20 cellular contexts compared by ENCODE assay signal in the genomic region with DNA sequence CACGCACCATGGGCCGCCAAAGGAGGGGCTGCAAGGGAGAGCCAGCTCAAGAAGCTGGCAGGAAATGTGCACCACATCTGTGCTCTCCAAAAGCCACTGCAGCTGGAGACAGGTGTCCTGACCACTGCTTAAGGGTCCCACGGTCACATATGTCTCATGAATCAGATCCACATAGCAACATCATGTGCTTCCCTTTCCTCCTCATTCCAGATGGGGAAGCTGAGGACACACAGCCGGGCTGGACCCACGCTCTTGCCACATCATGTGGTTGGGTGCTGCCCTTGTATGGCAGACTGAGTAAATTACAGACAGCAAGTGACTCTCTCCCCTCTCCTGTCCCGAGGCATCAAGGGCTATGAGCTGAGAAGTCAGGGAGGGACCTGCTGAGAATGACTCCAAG. TPM values are rescaled to one million over a fixed set of nuclear protein-coding genes. Genes with fewer than 3 reads are reported as not detected.
DNase-seq lines count a peak whose midpoint lies in the region; ATAC-seq, FAIRE-seq and TF ChIP-seq lines count a peak whose summit lies in the region.
"Had no signal": no experiment of that assay in that cellular context is flagged by ENCODE, and none has a peak within 500 bp of the region (broad histone marks: within the 10 kb centered on the region; RNA-seq: fewer than 3 reads in every experiment).

No MANE protein-coding gene starts in this region.

- CTCF ChIA-PET in A549 (lab: Yijun Ruan, JAX) (interaction anchor here (1.2 to 2.9 kb wide), 3 partner anchors 10 to 1077 kb away, joined by 3 to 10 read pairs (median 6); no protein-coding TSS in a partner anchor), H1 (lab: Charles Lee; ENCODE audit: partially characterized antibody) (interaction anchor here (0.7 to 2.7 kb wide), 9 partner anchors 8 to 204 kb away, joined by 3 to 9 read pairs (median 3); no protein-coding TSS in a partner anchor)

- H3K9me3 ChIP-seq in A549 (no peaks in the 10 kb centered on the region), DND-41 (ENCODE audit: insufficient read depth, low read length, severe bottlenecking) (no peaks in the 10 kb centered on the region), H1 (ENCODE audit: insufficient read depth in 2 of 2, low read depth in 1 of 2, low read length in 1 of 2) (peaks cover 6 to 9% of the 10 kb centered on the region in 2 experiments; a peak in 2 of 4 replicates)
- H3K9me3 ChIP-seq: right lobe of liver had no signal

- H3K27ac ChIP-seq in A549, result no peak overlapping the region
- no peak overlapping the region for H3K27ac ChIP-seq in DND-41 (ENCODE audit: low read length)
- no peak overlapping the region for H3K27ac ChIP-seq in H1 (ENCODE audit: low read depth, low read length)
- H3K27ac ChIP-seq in coronary artery, result no peak overlapping the region
- H3K27ac ChIP-seq: BLaER1, right lobe of liver, SK-N-MC had no signal

- no peaks in the 10 kb centered on the region for H3K9me3 Mint-ChIP-seq in mesothelial cell of epicardium
- H3K9me3 Mint-ChIP-seq: activated naive CD8-positive, alpha-beta T cell treated with anti-CD3 and anti-CD28 coated beads for 36 hours; central memory CD8-positive, alpha-beta T cell; naive thymus-derived CD8-positive, alpha-beta T cell had no signal

- no peak for TF ChIP-seq CTCF in A549 (IDR thresholded peaks at IDR 0.05)
- TF ChIP-seq CTCF in DND-41 (IDR thresholded peaks at IDR 0.05; ENCODE audit: borderline replicate concordance, extremely low read depth, low read length, poor library complexity, severe bottlenecking), result no peak
- peak in 1 of 3 experiments; percentile 8; a peak in 1 of 4 replicates for TF ChIP-seq CTCF in H1 (IDR thresholded peaks at IDR 0.05; ENCODE audit: control extremely low read depth in 1 of 3, insufficient read depth in 1 of 3, low read depth in 1 of 3, low read length in 3 of 3)
- TF ChIP-seq CTCF in coronary artery (IDR thresholded peaks at IDR 0.05), result no peak
- no peak for TF ChIP-seq CTCF in mesothelial cell of epicardium (IDR thresholded peaks at IDR 0.05; ENCODE audit: unreplicated experiment)

- H3K36me3 ChIP-seq in DND-41 (ENCODE audit: insufficient read depth, low read length), result no peaks in the 10 kb centered on the region
- H3K36me3 ChIP-seq in H1 (ENCODE audit: control insufficient read depth in 2 of 4, insufficient read depth in 4 of 4, low read length in 3 of 4), result no peaks in the 10 kb centered on the region
- H3K36me3 ChIP-seq: BLaER1, right lobe of liver had no signal

- H4K91ac ChIP-seq in H1 (replicated peaks; ENCODE audit: insufficient read length, low read length), result no peak overlapping the region

- ATAC-seq in A549 (peak in 1 of 2 experiments; percentile 30; a peak in 2 of 6 replicates), DND-41 (ENCODE audit: insufficient read depth, low read depth) (peak; percentile 53)
- ATAC-seq: naive thymus-derived CD8-positive, alpha-beta T cell had no signal

- H2AK5ac ChIP-seq in H1 (ENCODE audit: low read depth, low read length), result no peak overlapping the region

- H2BK12ac ChIP-seq in H1 (ENCODE audit: low read depth, low read length), result no peak overlapping the region

- no peak overlapping the region for H4K5ac ChIP-seq in H1 (ENCODE audit: insufficient read length, low read depth, low read length)

- no peak overlapping the region for H3K4ac ChIP-seq in H1 (replicated peaks; ENCODE audit: insufficient read length, low read depth, low read length)

- H3K4me1 ChIP-seq in A549 (no peaks in the 10 kb centered on the region), DND-41 (ENCODE audit: insufficient read depth, low read length) (no peaks in the 10 kb centered on the region), H1 (replicated peaks in 1 of 4; ENCODE audit: control insufficient read depth in 3 of 4, insufficient read depth in 4 of 4, low read length in 3 of 4) (no peaks in the 10 kb centered on the region; a peak in 1 of 7 replicates)
- H3K4me1 ChIP-seq: BLaER1 had no signal

- no peak overlapping the region for H2BK20ac ChIP-seq in H1 (ENCODE audit: low read length)

- POLR2A ChIA-PET in A549 (lab: Yijun Ruan, JAX), result no interaction called here
- POLR2A ChIA-PET in H1 (lab: Charles Lee; ENCODE audit: partially characterized antibody), result interaction anchor here (1.6 kb wide), 1 partner anchor 9 kb away, joined by 4 read pairs; no protein-coding TSS in a partner anchor

- no peak overlapping the region for H3K23ac ChIP-seq in H1 (ENCODE audit: insufficient read length)

- no peak overlapping the region for H2BK120ac ChIP-seq in H1 (replicated peaks; ENCODE audit: low read depth, low read length)

- no peaks in the 10 kb centered on the region for H3K79me2 ChIP-seq in DND-41 (ENCODE audit: insufficient read depth, low read length)
- H3K79me2 ChIP-seq in H1 (ENCODE audit: control insufficient read depth in 1 of 2, insufficient read depth in 2 of 2, low read length in 2 of 2), result no peaks in the 10 kb centered on the region

- H3K27me3 ChIP-seq in DND-41 (ENCODE audit: insufficient read depth, low read length, poor library complexity) (no peaks in the 10 kb centered on the region), H1 (replicated peaks in 1 of 4; ENCODE audit: control insufficient read depth in 3 of 4, extremely low read depth in 1 of 4, insufficient read depth in 3 of 4, low read length in 3 of 4) (no peaks in the 10 kb centered on the region)
- H3K27me3 ChIP-seq: BLaER1, right lobe of liver had no signal

- no peak overlapping the region for H2BK15ac ChIP-seq in H1 (ENCODE audit: low read length)

- H4K8ac ChIP-seq in H1 (ENCODE audit: extremely low read depth, insufficient read depth, low read length), result no peak overlapping the region

- H3K4me1 Mint-ChIP-seq in mesothelial cell of epicardium, result no peaks in the 10 kb centered on the region
- H3K4me1 Mint-ChIP-seq: activated naive CD8-positive, alpha-beta T cell treated with anti-CD3 and anti-CD28 coated beads for 36 hours; central memory CD8-positive, alpha-beta T cell; naive thymus-derived CD8-positive, alpha-beta T cell had no signal

- DNase-seq in A549 (ENCODE audit: low read depth in 1 of 2, low spot score in 1 of 2) (no peak), DND-41 (no peak), NCI-H345 treated with DMSO at 0.1 percent for 48 hours (lab: John Stamatoyannopoulos, UW; ENCODE audit: unreplicated experiment) (peak; percentile 25), H1 (ENCODE audit: low read depth in 1 of 2, low spot score in 2 of 2) (no peak), coronary artery (ENCODE audit: low spot score) (no peak), erythroblast (lab: John Stamatoyannopoulos, UW) (no peak), AML-193 (lab: John Stamatoyannopoulos, UW) (no peak), mesothelial cell of epicardium (ENCODE audit: low spot score in 2 of 2, unreplicated experiment in 2 of 2) (no peak)
- DNase-seq: activated naive CD8-positive, alpha-beta T cell treated with anti-CD3 and anti-CD28 coated beads for 36 hours; EL; left cardiac atrium; naive thymus-derived CD8-positive, alpha-beta T cell; NCI-H226; right lobe of liver; stimulated activated CD4-positive, alpha-beta T cell treated with anti-CD3 and anti-CD28 coated beads, Interleukin-4, amount 100 ng/mL, for 4 hours; stimulated activated naive CD8-positive, alpha-beta T cell treated with anti-CD3 and anti-CD28 coated beads, Interleukin-15, Interleukin-2, amounts not matched to agents 100 U/mL and 50 U/mL, for 24 hours had no signal

- TF ChIP-seq EP300 in A549 (IDR thresholded peaks at IDR 0.05), result no peak
- TF ChIP-seq EP300 in H1 (IDR thresholded peaks at IDR 0.05; ENCODE audit: borderline replicate concordance in 1 of 2, low read depth in 2 of 2, low read length in 2 of 2), result no peak

- H3K27ac Mint-ChIP-seq in mesothelial cell of epicardium, result no peak overlapping the region
- H3K27ac Mint-ChIP-seq: activated naive CD8-positive, alpha-beta T cell treated with anti-CD3 and anti-CD28 coated beads for 36 hours; naive thymus-derived CD8-positive, alpha-beta T cell had no signal

- FAIRE-seq in A549 (lab: Jason Lieb, UNC), result no peak
- no peak for FAIRE-seq in H1 (lab: Jason Lieb, UNC)
- FAIRE-seq: endothelial cell of umbilical vein had no signal

- TF ChIP-seq POLR2A in A549 (IDR thresholded peaks at IDR 0.05; ENCODE audit: low read length) (no peak), H1 (IDR thresholded peaks at IDR 0.05; ENCODE audit: control extremely low read depth in 1 of 2, low read depth in 2 of 2, low read length in 2 of 2) (no peak), erythroblast (IDR thresholded peaks at IDR 0.05; ENCODE audit: low read length) (no peak)

- H3K27me3 Mint-ChIP-seq in mesothelial cell of epicardium (ENCODE audit: low read depth), result peaks cover 54% of the 10 kb centered on the region

- H3K18ac ChIP-seq in H1 (ENCODE audit: extremely low read depth, low read length), result no peak overlapping the region

- H2BK5ac ChIP-seq in H1 (ENCODE audit: low read depth, low read length), result no peak overlapping the region

- H3K36me3 Mint-ChIP-seq in mesothelial cell of epicardium, result no peaks in the 10 kb centered on the region
- H3K36me3 Mint-ChIP-seq: activated naive CD8-positive, alpha-beta T cell treated with anti-CD3 and anti-CD28 coated beads for 36 hours; naive thymus-derived CD8-positive, alpha-beta T cell had no signal

- peaks cover 3% of the 10 kb centered on the region; the same call in 1 of the 2 replicates for H3K23me2 ChIP-seq in H1 (ENCODE audit: low read depth, low read length)

- H3K9ac ChIP-seq in DND-41 (ENCODE audit: low read depth, low read length), result no peak overlapping the region
- no peak overlapping the region for H3K9ac ChIP-seq in H1 (replicated peaks in 1 of 4; ENCODE audit: extremely low read depth in 1 of 4, low read depth in 3 of 4, low read length in 3 of 4)
- H3K9ac ChIP-seq: BLaER1 had no signal

- H4K20me1 ChIP-seq in DND-41 (ENCODE audit: insufficient read depth, low read length), result 0 out of 2 replicates have a peak, but pooled peaks cover 3% of the 10 kb centered on the region
- H4K20me1 ChIP-seq in H1 (replicated peaks in 1 of 2; ENCODE audit: control insufficient read depth in 1 of 2, insufficient read depth in 2 of 2, low read length in 2 of 2), result no peaks in the 10 kb centered on the region
- H4K20me1 ChIP-seq: BLaER1 had no signal

- no peak overlapping the region for H3K4me2 ChIP-seq in A549
- H3K4me2 ChIP-seq in DND-41 (ENCODE audit: insufficient read depth, low read length), result no peak overlapping the region
- H3K4me2 ChIP-seq in H1 (ENCODE audit: insufficient read depth in 1 of 2, low read depth in 2 of 2, low read length in 2 of 2), result no peak overlapping the region
- H3K4me2 ChIP-seq: BLaER1 had no signal

- H3K14ac ChIP-seq in H1 (ENCODE audit: insufficient read length), result no peak overlapping the region

- TF ChIP-seq RAD21 in A549 (conservative IDR thresholded peaks at IDR 0.05 in 1 of 2, IDR thresholded peaks at IDR 0.05 in 1 of 2) (peak; percentile 16 to 19; a peak in 2 of 5 replicates), H1 (IDR thresholded peaks at IDR 0.05 in 1 of 2, conservative IDR thresholded peaks at IDR 0.05 in 1 of 2; ENCODE audit: low read depth in 2 of 2, low read length in 2 of 2) (peak; percentile 25 to 41; a peak in 3 of 4 replicates)

- no peak overlapping the region for H3K56ac ChIP-seq in H1 (replicated peaks; ENCODE audit: insufficient read length, low read depth, low read length)

- H2AFZ ChIP-seq in DND-41 (ENCODE audit: low read depth, low read length), result no peak overlapping the region
- no peak overlapping the region for H2AFZ ChIP-seq in H1 (ENCODE audit: low read length)

- WGBS in A549 (ENCODE audit: missing lambda C conversion rate), result 26% methylated on average over 5 of the region's 6 CpGs
- WGBS in H1 (ENCODE audit: extremely low coverage in 1 of 2, insufficient coverage in 1 of 2, insufficient read length in 1 of 2, insufficient replicate concordance in 2 of 2, low coverage in 1 of 2, low lambda C conversion rate in 2 of 2, missing lambda C conversion rate in 1 of 2), 2 experiments, result 88% methylated on average over 5 of the region's 6 CpGs; no CpG with 5 or more reads in 1 of the 2 experiments

- H3K79me1 ChIP-seq in H1 (ENCODE audit: low read depth, low read length), result no peaks in the 10 kb centered on the region

- H3K4me3 Mint-ChIP-seq in mesothelial cell of epicardium, result no peak overlapping the region
- H3K4me3 Mint-ChIP-seq: activated naive CD8-positive, alpha-beta T cell treated with anti-CD3 and anti-CD28 coated beads for 36 hours; central memory CD8-positive, alpha-beta T cell; naive thymus-derived CD8-positive, alpha-beta T cell had no signal

- H3K4me3 ChIP-seq in A549, result no peak overlapping the region
- no peak overlapping the region for H3K4me3 ChIP-seq in DND-41 (ENCODE audit: low read depth in 1 of 2, low read length in 2 of 2)
- no peak overlapping the region for H3K4me3 ChIP-seq in H1 (ENCODE audit: extremely low read depth in 1 of 4, insufficient read depth in 2 of 4, low read depth in 3 of 4, low read length in 4 of 4)
- H3K4me3 ChIP-seq in coronary artery, result no peak overlapping the region
- H3K4me3 ChIP-seq: BLaER1, right lobe of liver, SK-N-MC had no signal

RNA-seq across cellular contexts. Expression of a gene that starts 58.3 kb away (rescaled TPM):
- polyA plus RNA-seq in A549 (2011; rRNA removed) (91.3 and 95.7 TPM in 2 replicates), A549 (2017; fragmentation: RNase III; extraction: RNeasy Plus Mini Kit Qiagen cat#74134 plus additional on column Dnase treatment) (99.4 to 109 TPM (median 101 TPM) in 3 replicates), H1 (2011; rRNA removed) (43.2 and 47.3 TPM in 2 replicates)
- 83.4 and 88.1 TPM in 2 replicates for polyA plus RNA-seq in A549 (2012; cell fraction: cytosol; rRNA removed)
- 111 and 138 TPM in 2 replicates for polyA plus RNA-seq in A549 (2012; cell fraction: nucleus; rRNA removed)
- 52.3 and 55.6 TPM in 2 replicates for polyA minus RNA-seq in A549 (2011; rRNA and poly(A)+ RNA removed)
- total RNA-seq in H1 (2021; fragmentation: NEBNext Ultra II Directional; extraction: Animal tissue kit (Norgen Biotek cat#: 25700)), result 94.7 and 96.5 TPM in 2 replicates
- polyA plus RNA-seq in H1 (2011; cell fraction: cytosol; rRNA removed), result 70.0 TPM
- 71.3 TPM for polyA plus RNA-seq in H1 (2011; cell fraction: nucleus; rRNA removed)
- polyA plus RNA-seq in H1 (2012, experiment 1 of 2), result 67.4 to 93.5 TPM (median 80.4 TPM) in 4 replicates
- 8.8 TPM for polyA plus RNA-seq in H1 (2012, experiment 2 of 2)
- polyA plus RNA-seq in H1 (2013, experiment 1 of 2), result 50.2 TPM
- polyA plus RNA-seq in H1 (2013, experiment 2 of 2), result 50.1 TPM
- 57.6 and 58.2 TPM in 2 replicates for polyA minus RNA-seq in H1 (2011; rRNA and poly(A)+ RNA removed)
- 47.3 TPM for polyA minus RNA-seq in H1 (2011; cell fraction: cytosol; rRNA and poly(A)+ RNA removed)
- polyA minus RNA-seq in H1 (2011; cell fraction: nucleus; rRNA and poly(A)+ RNA removed), result 63.4 TPM
- total RNA-seq in mesothelial cell of epicardium, result 72.6 to 75.4 TPM (median 74.4 TPM) in 3 replicates

RNA-seq across cellular contexts. Expression of a gene that starts 58.7 kb away (rescaled TPM):
- 25.4 and 28.1 TPM in 2 replicates for polyA plus RNA-seq in A549 (2011; rRNA removed)
- polyA plus RNA-seq in A549 (2012; cell fraction: cytosol; rRNA removed), result 27.4 and 35.4 TPM in 2 replicates
- polyA plus RNA-seq in A549 (2012; cell fraction: nucleus; rRNA removed), result 33.2 and 41.8 TPM in 2 replicates
- polyA plus RNA-seq in A549 (2017; fragmentation: RNase III; extraction: RNeasy Plus Mini Kit Qiagen cat#74134 plus additional on column Dnase treatment), result 9.7 to 12.2 TPM (median 11.1 TPM) in 3 replicates
- polyA minus RNA-seq in A549 (2011; rRNA and poly(A)+ RNA removed), result 18.2 and 18.8 TPM in 2 replicates
- 36.7 and 42.4 TPM in 2 replicates for total RNA-seq in H1 (2021; fragmentation: NEBNext Ultra II Directional; extraction: Animal tissue kit (Norgen Biotek cat#: 25700))
- polyA plus RNA-seq in H1 (2011; rRNA removed), result 34.7 and 63.2 TPM in 2 replicates
- polyA plus RNA-seq in H1 (2011; cell fraction: cytosol; rRNA removed), result 36.1 TPM
- 38.1 TPM for polyA plus RNA-seq in H1 (2011; cell fraction: nucleus; rRNA removed)
- polyA plus RNA-seq in H1 (2012, experiment 1 of 2), result 11.4 to 25.4 TPM (median 20.5 TPM) in 4 replicates
- polyA plus RNA-seq in H1 (2012, experiment 2 of 2), result 14.8 TPM
- polyA plus RNA-seq in H1 (2013, experiment 1 of 2), result 13.8 TPM
- 13.4 TPM for polyA plus RNA-seq in H1 (2013, experiment 2 of 2)
- 16.2 and 25.7 TPM in 2 replicates for polyA minus RNA-seq in H1 (2011; rRNA and poly(A)+ RNA removed)
- polyA minus RNA-seq in H1 (2011; cell fraction: cytosol; rRNA and poly(A)+ RNA removed), result 34.1 TPM
- polyA minus RNA-seq in H1 (2011; cell fraction: nucleus; rRNA and poly(A)+ RNA removed), result 17.4 TPM
- total RNA-seq in mesothelial cell of epicardium, result 12.0 to 12.8 TPM (median 12.7 TPM) in 3 replicates
